Comparison of ENCODE assay signal across 8 cellular contexts in genomic region chr1:164660415-164661174, GRCh38.
A peak's percentile ranks its signal among the peaks of the same experiment; 100 is the strongest.
DNase-seq lines count a peak whose midpoint lies in the region; ATAC-seq, FAIRE-seq and TF ChIP-seq lines count a peak whose summit lies in the region.

No MANE protein-coding gene starts in this region.

- peaks cover 67% of the 10 kb centered on the region for H3K79me2 ChIP-seq in PC-9 (ENCODE audit: low read depth)

- no peaks in the 10 kb centered on the region for H3K36me3 Mint-ChIP-seq in activated CD4-positive, alpha-beta T cell treated with anti-CD3 and anti-CD28 coated beads for 36 hours (ENCODE audit: low read depth)

- POLR2A ChIA-PET in activated CD4-positive, alpha-beta T cell treated with anti-CD3 and anti-CD28 coated beads for 36 hours (lab: Charles Lee) = no interaction called here
- POLR2A ChIA-PET in PC-9 (lab: Charles Lee; ENCODE audit: unreplicated experiment) = interaction anchor here (0.7 kb wide), 1 partner anchor 47 kb away, joined by 3 read pairs; no protein-coding TSS in a partner anchor

- FAIRE-seq in islet of Langerhans (lab: Jason Lieb, UNC) = peak; percentile 66

- H3K36me3 ChIP-seq in PC-9 (ENCODE audit: low read depth) = no peaks in the 10 kb centered on the region

- H3K27me3 Mint-ChIP-seq in activated CD4-positive, alpha-beta T cell treated with anti-CD3 and anti-CD28 coated beads for 36 hours = no peaks in the 10 kb centered on the region

- CTCF ChIA-PET in activated CD4-positive, alpha-beta T cell treated with anti-CD3 and anti-CD28 coated beads for 36 hours (lab: Charles Lee) = interaction anchor here (1.0 to 2.0 kb wide), 2 partner anchors 13 to 15 kb away, joined by 3 to 5 read pairs; no protein-coding TSS in a partner anchor
- CTCF ChIA-PET in PC-9 (lab: Charles Lee) = interaction anchor here (0.8 to 1.2 kb wide), 3 partner anchors 23 to 88 kb away, joined by 3 read pairs; no protein-coding TSS in a partner anchor

- no TSS peak for BruUV-seq in PC-9 (replicated peaks; lab: Mats Ljungman, UMichigan)

- no peaks in the 10 kb centered on the region for H4K20me1 ChIP-seq in PC-9 (ENCODE audit: insufficient read depth)

- H3K27ac Mint-ChIP-seq in activated CD4-positive, alpha-beta T cell treated with anti-CD3 and anti-CD28 coated beads for 36 hours = no peak overlapping the region

- H2AFZ ChIP-seq in PC-9 = no peak overlapping the region

- H3F3A ChIP-seq in PC-9 (ENCODE audit: insufficient read depth, low read depth) = peaks cover 60% of the 10 kb centered on the region

- peak overlapping the region; percentile 39; the same call in 1 of the 2 replicates for H3K4me3 ChIP-seq in PC-9

- peaks cover 79% of the 10 kb centered on the region for H3K4me1 ChIP-seq in PC-9 (replicated peaks; ENCODE audit: insufficient read depth)

- TF ChIP-seq CTCF in PC-9 (conservative IDR thresholded peaks at IDR 0.05) = peak; percentile 33; the same call in 1 of the 2 replicates

- peak overlapping the region; percentile 82 for H3K4me2 ChIP-seq in PC-9

- H3K4me3 Mint-ChIP-seq in activated CD4-positive, alpha-beta T cell treated with anti-CD3 and anti-CD28 coated beads for 36 hours = no peak overlapping the region

- H3K9me2 ChIP-seq in PC-9 (ENCODE audit: insufficient read depth) = no peaks in the 10 kb centered on the region

- peaks cover 4% of the 10 kb centered on the region; the same call in 1 of the 2 replicates for H3K9me3 ChIP-seq in PC-9 (ENCODE audit: insufficient read depth, low read depth)

- H3K9me3 Mint-ChIP-seq in activated CD4-positive, alpha-beta T cell treated with anti-CD3 and anti-CD28 coated beads for 36 hours (ENCODE audit: low read depth) = no peaks in the 10 kb centered on the region

- peaks cover 5% of the 10 kb centered on the region for H3K4me1 Mint-ChIP-seq in activated CD4-positive, alpha-beta T cell treated with anti-CD3 and anti-CD28 coated beads for 36 hours

- H3K27me3 ChIP-seq in PC-9 (ENCODE audit: insufficient read depth, low read depth) = no peaks in the 10 kb centered on the region

- peak overlapping the region; percentile 99 for H3K27ac ChIP-seq in PC-9

- intact Hi-C loops in activated CD4-positive, alpha-beta T cell treated with anti-CD3 and anti-CD28 coated beads for 36 hours (cut with DNase I, micrococcal nuclease) = no loop called here
- intact Hi-C loops in PC-9 (cut with micrococcal nuclease; ENCODE audit: unreplicated experiment) = loop anchor here (1.0 to 5.0 kb wide), 9 partner anchors 12 to 126 kb away; partner anchors contain the start of gene PBX1

- no peak for DNase-seq in activated CD4-positive, alpha-beta T cell treated with anti-CD3 and anti-CD28 coated beads for 36 hours
- no peak for DNase-seq in activated CD4-positive, alpha-beta T cell treated with anti-CD3 and anti-CD28 coated beads, Interleukin-2, amount 50 U/mL, for 1 hour
- DNase-seq in PC-9 = no peak
- DNase-seq in stimulated activated naive CD4-positive, alpha-beta T cell treated with Interleukin-2 at 50 U/mL for 16 hours (lab: John Stamatoyannopoulos, UW) = no peak
- DNase-seq in activated naive CD4-positive, alpha-beta T cell treated with anti-CD3 and anti-CD28 coated beads, Interleukin-2, amount 50 U/mL, for 16 hours = no peak

- peak; percentile 68 for ATAC-seq in activated CD4-positive, alpha-beta T cell treated with anti-CD3 and anti-CD28 coated beads for 36 hours
- ATAC-seq in HG02885 (IDR thresholded peaks at IDR 0.05; ENCODE audit: poor library complexity, unreplicated experiment) (peak; percentile 75), GM21526 (IDR thresholded peaks at IDR 0.05; ENCODE audit: low FRiP score, unreplicated experiment) (no peak)
